8 cellular contexts compared by ENCODE assay signal in the genomic region with DNA sequence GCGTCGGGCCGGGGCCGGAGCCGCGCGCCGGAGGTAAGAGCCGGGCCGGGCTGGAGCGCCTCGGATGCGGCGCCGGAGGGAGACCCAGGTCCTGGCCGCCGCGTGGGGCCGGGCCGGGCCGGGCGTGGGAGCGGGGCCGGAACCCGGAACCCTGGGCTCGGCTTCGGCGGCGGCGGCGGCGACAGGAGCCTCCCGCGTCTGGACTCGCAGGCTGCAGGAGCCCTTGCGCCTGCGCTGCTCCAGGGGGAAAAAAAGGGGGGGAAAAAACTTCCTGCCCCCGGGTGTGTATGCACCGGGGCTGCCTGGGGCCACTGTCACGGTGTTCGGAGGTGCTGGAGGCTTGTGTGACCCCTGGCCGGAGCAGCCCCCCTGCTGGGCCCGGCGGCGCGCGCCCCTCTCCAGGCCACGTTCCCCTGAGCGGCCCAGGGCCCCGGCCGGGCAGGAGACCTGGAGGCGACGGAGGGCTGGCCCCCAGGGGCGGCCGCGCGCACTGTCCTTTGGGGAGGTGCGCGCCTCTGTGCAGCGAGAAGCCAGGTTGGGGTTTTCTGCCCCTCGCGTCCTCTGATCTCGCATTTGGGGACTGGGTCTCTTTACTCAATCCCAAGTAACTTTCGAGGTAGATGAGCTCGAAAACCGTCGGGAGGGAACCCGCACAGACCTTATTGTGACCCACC. TPM values are rescaled to one million over a fixed set of nuclear protein-coding genes. Genes with fewer than 3 reads are reported as not detected.
DNase-seq lines count a peak whose midpoint lies in the region; ATAC-seq, FAIRE-seq and TF ChIP-seq lines count a peak whose summit lies in the region.

No MANE protein-coding gene starts in this region.

- CTCF ChIA-PET in PC-3 (lab: Charles Lee) (no interaction called here), H1 (lab: Charles Lee; ENCODE audit: partially characterized antibody) (interaction anchor here (1.0 to 1.5 kb wide), 6 partner anchors 10 to 181 kb away, joined by 3 to 4 read pairs (median 4); no protein-coding TSS in a partner anchor)

- H3F3A ChIP-seq in PC-3 (ENCODE audit: low read length, unreplicated experiment): peaks cover 4% of the 10 kb centered on the region

- H2BK5ac ChIP-seq in H1 (ENCODE audit: low read depth, low read length): no peak overlapping the region

- H4K5ac ChIP-seq in H1 (ENCODE audit: insufficient read length, low read depth, low read length): no peak overlapping the region

- no peak overlapping the region for H2BK120ac ChIP-seq in H1 (replicated peaks; ENCODE audit: low read depth, low read length)

- POLR2A ChIA-PET in PC-3 (lab: Charles Lee; ENCODE audit: unreplicated experiment) (no interaction called here), H1 (lab: Charles Lee; ENCODE audit: partially characterized antibody) (interaction anchor here (1.1 to 1.4 kb wide), 2 partner anchors 11 to 30 kb away, joined by 3 read pairs; no protein-coding TSS in a partner anchor)

- H3K23me2 ChIP-seq in H1 (ENCODE audit: low read depth, low read length): peaks cover 15% of the 10 kb centered on the region

- H3K4me3 ChIP-seq in GM12864 (ENCODE audit: low read depth, low read length) (peak overlapping the region; percentile 61), PC-3 (ENCODE audit: low read length) (peak overlapping the region; percentile 83), H1 (ENCODE audit: extremely low read depth in 1 of 4, insufficient read depth in 2 of 4, low read depth in 3 of 4, low read length in 4 of 4) (peak overlapping the region; percentile 45 to 71 (median 52)), muscle layer of colon (ENCODE audit: low read depth in 1 of 2, low read length in 2 of 2) (peak overlapping the region; percentile 82 to 89)

- H3K4ac ChIP-seq in H1 (replicated peaks; ENCODE audit: insufficient read length, low read depth, low read length): no peak overlapping the region

- WGBS in H1 (ENCODE audit: extremely low coverage in 1 of 2, insufficient coverage in 1 of 2, insufficient read length in 1 of 2, insufficient replicate concordance in 2 of 2, low coverage in 1 of 2, low lambda C conversion rate in 2 of 2, missing lambda C conversion rate in 1 of 2), 2 experiments: 2% methylated on average over 44 of the region's 68 CpGs; no CpG with 5 or more reads in 1 of the 2 experiments

- H3K9me3 ChIP-seq in PC-3 (ENCODE audit: low read length) (no peaks in the 10 kb centered on the region), H1 (ENCODE audit: insufficient read depth in 2 of 2, low read depth in 1 of 2, low read length in 1 of 2) (no peaks in the 10 kb centered on the region), muscle layer of colon (ENCODE audit: low read length) (no peaks in the 10 kb centered on the region)

- no peak overlapping the region for H3K27ac ChIP-seq in PC-3 (ENCODE audit: low read length)
- no peak overlapping the region for H3K27ac ChIP-seq in H1 (ENCODE audit: low read depth, low read length)
- peak overlapping the region; percentile 85 for H3K27ac ChIP-seq in muscle layer of colon (ENCODE audit: low read depth, low read length)

- intact Hi-C loops in PC-3 (cut with micrococcal nuclease): loop anchor here (2.0 kb wide), 1 partner anchor 19 kb away; no protein-coding TSS in a partner anchor

- H3K79me1 ChIP-seq in H1 (ENCODE audit: low read depth, low read length): no peaks in the 10 kb centered on the region

- H3K27me3 ChIP-seq in PC-3 (ENCODE audit: low read length): peaks cover 17% of the 10 kb centered on the region
- peaks cover 26 to 58% (median 49%) of the 10 kb centered on the region in 4 experiments for H3K27me3 ChIP-seq in H1 (replicated peaks in 1 of 4; ENCODE audit: control insufficient read depth in 3 of 4, extremely low read depth in 1 of 4, insufficient read depth in 3 of 4, low read length in 3 of 4)
- H3K27me3 ChIP-seq in muscle layer of colon (ENCODE audit: control insufficient read depth in 1 of 2, insufficient read depth in 2 of 2, low read length in 2 of 2): peaks cover 0 to 11% of the 10 kb centered on the region in 2 donors

- H2BK12ac ChIP-seq in H1 (ENCODE audit: low read depth, low read length): no peak overlapping the region

- H4K20me1 ChIP-seq in PC-3 (ENCODE audit: low read length) (no peaks in the 10 kb centered on the region), H1 (replicated peaks in 1 of 2; ENCODE audit: control insufficient read depth in 1 of 2, insufficient read depth in 2 of 2, low read length in 2 of 2) (peaks cover 3 to 6% of the 10 kb centered on the region in 2 experiments)

- no peaks in the 10 kb centered on the region for H3K9me2 ChIP-seq in PC-3 (replicated peaks; ENCODE audit: low read length)

- no peak overlapping the region for H2BK15ac ChIP-seq in H1 (ENCODE audit: low read length)

- no peak overlapping the region for H3K14ac ChIP-seq in H1 (ENCODE audit: insufficient read length)

- H4K91ac ChIP-seq in H1 (replicated peaks; ENCODE audit: insufficient read length, low read length): no peak overlapping the region

- H3K9ac ChIP-seq in PC-3 (ENCODE audit: low read length): peak overlapping the region; percentile 11; the same call in 1 of the 2 replicates
- peak overlapping the region in 1 of 4 experiments; percentile 28; a peak in 1 of 7 replicates for H3K9ac ChIP-seq in H1 (replicated peaks in 1 of 4; ENCODE audit: extremely low read depth in 1 of 4, low read depth in 3 of 4, low read length in 3 of 4)
- peak overlapping the region; percentile 64 for H3K9ac ChIP-seq in muscle layer of colon (ENCODE audit: low read length)

- peaks cover 11% of the 10 kb centered on the region for H3K4me1 ChIP-seq in PC-3 (ENCODE audit: insufficient read depth, low read length)
- H3K4me1 ChIP-seq in H1 (replicated peaks in 1 of 4; ENCODE audit: control insufficient read depth in 3 of 4, insufficient read depth in 4 of 4, low read length in 3 of 4): peaks cover 0 to 10% (median 2%) of the 10 kb centered on the region in 4 experiments; a peak in 4 of 7 replicates
- H3K4me1 ChIP-seq in muscle layer of colon (ENCODE audit: insufficient read depth, low read length): peaks cover 14% of the 10 kb centered on the region

- H3K23ac ChIP-seq in H1 (ENCODE audit: insufficient read length): no peak overlapping the region

- H4K8ac ChIP-seq in H1 (ENCODE audit: extremely low read depth, insufficient read depth, low read length): 0 out of 2 replicates have a peak overlapping the region, but pooled peaks have one; percentile 4

- TF ChIP-seq CTCF in GM12864 (IDR thresholded peaks at IDR 0.05; ENCODE audit: low read depth, low read length, missing control alignments) (no peak), PC-3 (conservative IDR thresholded peaks at IDR 0.05; ENCODE audit: low read depth, low read length) (no peak), H1 (IDR thresholded peaks at IDR 0.05; ENCODE audit: control extremely low read depth in 1 of 3, insufficient read depth in 1 of 3, low read depth in 1 of 3, low read length in 3 of 3) (no peak)

- H2AFZ ChIP-seq in PC-3 (ENCODE audit: low read length): peak overlapping the region; percentile 62
- H2AFZ ChIP-seq in H1 (ENCODE audit: low read length): no peak overlapping the region; the same call in 1 of the 2 replicates

- no peak overlapping the region for H2AK5ac ChIP-seq in H1 (ENCODE audit: low read depth, low read length)

- H3K79me2 ChIP-seq in PC-3 (ENCODE audit: low read length): no peaks in the 10 kb centered on the region; the same call in 1 of the 2 replicates
- no peaks in the 10 kb centered on the region for H3K79me2 ChIP-seq in H1 (ENCODE audit: control insufficient read depth in 1 of 2, insufficient read depth in 2 of 2, low read length in 2 of 2)

- FAIRE-seq in H1 (lab: Jason Lieb, UNC): no peak

- ATAC-seq in HG02759 (IDR thresholded peaks at IDR 0.05; ENCODE audit: unreplicated experiment) (peak; percentile 26), PC-3 (peak; percentile 30)

- no peak overlapping the region for H3K18ac ChIP-seq in H1 (ENCODE audit: extremely low read depth, low read length)

- peak; percentile 81 for DNase-seq in 8988T
- DNase-seq in GM12864 (ENCODE audit: low read depth): no peak
- no peak for DNase-seq in PC-3
- DNase-seq in H1 (ENCODE audit: low read depth in 1 of 2, low spot score in 2 of 2): no peak
- no peak for DNase-seq in GOT3 (lab: John Stamatoyannopoulos, UW)
- no peak for DNase-seq in cerebellar nuclear complex (lab: John Stamatoyannopoulos, UW)

- no peak for TF ChIP-seq EP300 in H1 (IDR thresholded peaks at IDR 0.05; ENCODE audit: borderline replicate concordance in 1 of 2, low read depth in 2 of 2, low read length in 2 of 2)

- BruUV-seq in PC-3 (replicated peaks; lab: Mats Ljungman, UMichigan): no TSS peak

- no peak for TF ChIP-seq RAD21 in H1 (IDR thresholded peaks at IDR 0.05 in 1 of 2, conservative IDR thresholded peaks at IDR 0.05 in 1 of 2; ENCODE audit: low read depth in 2 of 2, low read length in 2 of 2)

- no peaks in the 10 kb centered on the region for H3K36me3 ChIP-seq in PC-3 (ENCODE audit: low read depth, low read length)
- no peaks in the 10 kb centered on the region; a peak in 1 of 8 replicates for H3K36me3 ChIP-seq in H1 (ENCODE audit: control insufficient read depth in 2 of 4, insufficient read depth in 4 of 4, low read length in 3 of 4)
- H3K36me3 ChIP-seq in muscle layer of colon (ENCODE audit: insufficient read depth, low read length): no peaks in the 10 kb centered on the region

- no peak overlapping the region for H3K56ac ChIP-seq in H1 (replicated peaks; ENCODE audit: insufficient read length, low read depth, low read length)

- H2BK20ac ChIP-seq in H1 (ENCODE audit: low read length): no peak overlapping the region

- TF ChIP-seq POLR2A in H1 (IDR thresholded peaks at IDR 0.05; ENCODE audit: control extremely low read depth in 1 of 2, low read depth in 2 of 2, low read length in 2 of 2): no peak

- H3K4me2 ChIP-seq in PC-3 (ENCODE audit: low read length) (peak overlapping the region; percentile 96), H1 (ENCODE audit: insufficient read depth in 1 of 2, low read depth in 2 of 2, low read length in 2 of 2) (peak overlapping the region; percentile 96 to 100)

TF ChIP-seq in H1, 55 proteins besides CTCF, POLR2A, EP300 and RAD21 (continues in another document):
- TF ChIP-seq SUZ12 (IDR thresholded peaks at IDR 0.05; ENCODE audit: low read length): no peak
- TF ChIP-seq BCL11A (IDR thresholded peaks at IDR 0.05; ENCODE audit: low read depth in 2 of 2, low read length in 2 of 2): no peak
- no peak for TF ChIP-seq SP4 (IDR thresholded peaks at IDR 0.05; ENCODE audit: low read length)
- TF ChIP-seq NRF1 (IDR thresholded peaks at IDR 0.05; ENCODE audit: low read depth, low read length): no peak
- TF ChIP-seq KDM5A (IDR thresholded peaks at IDR 0.05; ENCODE audit: low read length): no peak

RNA-seq across cellular contexts. Expression of a gene that starts 0.9 kb away (rescaled TPM):
- 2.6 and 3.1 TPM in 2 replicates for total RNA-seq in PC-3 (2014; rRNA removed)
- total RNA-seq in H1 (2021; fragmentation: NEBNext Ultra II Directional; extraction: Animal tissue kit (Norgen Biotek cat#: 25700)): 4.3 and 4.7 TPM in 2 replicates
- polyA plus RNA-seq in H1 (2011; rRNA removed): 1.1 and 2.6 TPM in 2 replicates
- polyA plus RNA-seq in H1 (2011; cell fraction: cytosol; rRNA removed): 1.8 TPM
- polyA plus RNA-seq in H1 (2011; cell fraction: nucleus; rRNA removed): 6.5 TPM
- polyA plus RNA-seq in H1 (2012, experiment 1 of 2): 2.1 to 2.4 TPM (median 2.2 TPM) in 4 replicates
- polyA plus RNA-seq in H1 (2012, experiment 2 of 2): 1.4 TPM
- polyA plus RNA-seq in H1 (2013, experiment 1 of 2): 2.0 TPM
- polyA plus RNA-seq in H1 (2013, experiment 2 of 2): 2.0 TPM
- 1.2 and 1.5 TPM in 2 replicates for polyA minus RNA-seq in H1 (2011; rRNA and poly(A)+ RNA removed)
- 1.8 TPM for polyA minus RNA-seq in H1 (2011; cell fraction: cytosol; rRNA and poly(A)+ RNA removed)
- 5.0 TPM for polyA minus RNA-seq in H1 (2011; cell fraction: nucleus; rRNA and poly(A)+ RNA removed)
